In the genomic region with DNA sequence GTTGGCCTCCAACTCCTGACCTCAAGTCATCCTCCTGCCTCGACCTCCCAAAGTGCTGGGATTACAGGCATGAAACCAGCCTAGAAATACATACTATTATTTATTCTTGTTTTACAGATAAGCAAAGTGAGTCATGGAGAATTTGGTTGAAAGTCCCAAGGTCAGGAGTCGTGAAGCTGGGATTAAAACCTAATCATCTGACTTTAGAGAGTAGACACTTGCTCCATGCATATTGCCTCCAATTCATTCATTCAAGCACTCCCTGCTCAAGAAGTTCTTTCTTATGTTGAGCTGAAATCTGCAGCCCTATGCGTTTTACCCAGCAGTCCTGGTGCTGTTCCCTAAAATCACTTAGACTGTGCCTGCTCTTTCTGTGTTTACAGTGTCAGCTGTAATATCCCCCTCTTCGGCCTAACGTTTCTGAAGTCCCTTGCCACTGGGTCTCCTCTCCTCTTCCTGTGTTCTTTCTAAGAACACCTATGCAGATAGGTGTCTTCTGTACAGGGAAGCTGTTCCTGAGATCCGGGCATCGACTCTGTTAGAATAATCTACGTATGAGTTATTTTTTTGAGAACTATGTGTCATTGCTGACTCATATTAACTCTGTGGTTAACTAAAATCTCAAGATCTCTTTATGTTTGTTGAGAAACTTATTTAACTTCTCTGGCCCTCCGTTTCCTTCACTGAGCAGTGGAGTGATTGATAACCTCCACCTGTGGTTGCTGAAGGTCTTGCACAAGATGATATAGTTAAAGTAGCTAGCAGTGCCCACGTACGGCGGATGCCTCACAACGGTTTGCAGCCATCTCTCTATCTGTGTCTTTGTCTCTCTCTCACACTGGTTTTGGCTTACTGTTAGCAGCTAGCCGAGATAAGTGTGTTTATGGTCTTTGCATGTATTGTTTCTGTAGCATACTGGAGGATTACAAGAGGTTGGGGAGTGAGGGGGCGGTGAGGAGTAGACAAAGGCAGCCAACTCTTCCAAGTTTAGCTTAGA, we compare ENCODE assay signal across 8 cellular contexts. TPM values are rescaled to one million over a fixed set of nuclear protein-coding genes. Genes with fewer than 3 reads are reported as not detected.
DNase-seq lines count a peak whose midpoint lies in the region; ATAC-seq, FAIRE-seq and TF ChIP-seq lines count a peak whose summit lies in the region.

No MANE protein-coding gene starts in this region.

- WGBS in spleen, 5 donors: 30 to 43% (median 38%) methylated on average over 15 of the region's 15 CpGs

- H3K27me3 Mint-ChIP-seq in activated CD4-positive, alpha-beta T cell treated with anti-CD3 and anti-CD28 coated beads, Interleukin-2, amount 10 ng/mL, durations not matched to agents 24 days and 14 days: no peaks in the 10 kb centered on the region

- no peaks in the 10 kb centered on the region for H3K27me3 ChIP-seq in HUES48 (ENCODE audit: control insufficient read depth, insufficient read depth, low read length)
- H3K27me3 ChIP-seq in duodenal mucosa (ENCODE audit: control insufficient read depth in 1 of 2, insufficient read depth in 2 of 2, low read length in 2 of 2): no peaks in the 10 kb centered on the region
- no peaks in the 10 kb centered on the region for H3K27me3 ChIP-seq in spleen (replicated peaks in 1 of 7)

- H3K36me3 ChIP-seq in HUES48 (ENCODE audit: control insufficient read depth, insufficient read depth, low read length) (no peaks in the 10 kb centered on the region), duodenal mucosa (ENCODE audit: control insufficient read depth in 1 of 2, insufficient read depth in 2 of 2, low read length in 2 of 2) (no peaks in the 10 kb centered on the region), spleen (peaks cover 0 to 12% (median 1%) of the 10 kb centered on the region in 6 donors)

- peak overlapping the region; percentile 78 for H3K4me3 Mint-ChIP-seq in activated CD4-positive, alpha-beta T cell treated with anti-CD3 and anti-CD28 coated beads, Interleukin-2, amount 10 ng/mL, durations not matched to agents 24 days and 14 days

- H3K27ac ChIP-seq in HUES48 (ENCODE audit: low read depth, low read length) (peak overlapping the region; percentile 37), duodenal mucosa (ENCODE audit: low read depth, low read length) (peak overlapping the region; percentile 17), spleen (peak overlapping the region in 7 of 8 donors; percentile 61 to 93 (median 86))

- H3K36me3 Mint-ChIP-seq in activated CD4-positive, alpha-beta T cell treated with anti-CD3 and anti-CD28 coated beads, Interleukin-2, amount 10 ng/mL, durations not matched to agents 24 days and 14 days (ENCODE audit: low read depth): peaks cover 19% of the 10 kb centered on the region

- no peak for FAIRE-seq in frontal cortex (lab: Jason Lieb, UNC)

- peaks cover 73% of the 10 kb centered on the region for H3K4me1 Mint-ChIP-seq in activated CD4-positive, alpha-beta T cell treated with anti-CD3 and anti-CD28 coated beads, Interleukin-2, amount 10 ng/mL, durations not matched to agents 24 days and 14 days

- in situ Hi-C loops in ACHN (cut with HindIII; ENCODE audit: low pct_ligation_motif_present, low pct_unique_long_range_greater_than_20kb, low sequenced_read_pairs): no loop called here

- intact Hi-C loops in activated CD4-positive, alpha-beta T cell treated with anti-CD3 and anti-CD28 coated beads, Interleukin-2, amount 10 ng/mL, durations not matched to agents 24 days and 14 days (cut with micrococcal nuclease): loop anchor here (1.0 to 5.0 kb wide), 12 partner anchors 29 to 422 kb away; a partner anchor contains a TSS
- intact Hi-C loops in spleen (cut with DNase I; ENCODE audit: low total_unique reads): no loop called here

- DNase-seq in ACHN: peak; percentile 68
- DNase-seq in activated CD4-positive, alpha-beta T cell treated with anti-CD3 and anti-CD28 coated beads, Interleukin-2, amount 10 ng/mL, durations not matched to agents 24 days and 14 days: peak; percentile 90
- DNase-seq in spleen: no peak
- no peak for DNase-seq in NCI-H82 (lab: John Stamatoyannopoulos, UW)
- DNase-seq in frontal cortex (ENCODE audit: low spot score in 2 of 2): no peak

- H3K27ac Mint-ChIP-seq in activated CD4-positive, alpha-beta T cell treated with anti-CD3 and anti-CD28 coated beads, Interleukin-2, amount 10 ng/mL, durations not matched to agents 24 days and 14 days: peak overlapping the region; percentile 88

- H3K9me3 ChIP-seq in HUES48 (ENCODE audit: control insufficient read depth, insufficient read depth, low read length) (no peaks in the 10 kb centered on the region), duodenal mucosa (ENCODE audit: control insufficient read depth in 1 of 2, low read length in 2 of 2) (no peaks in the 10 kb centered on the region), spleen (no peaks in the 10 kb centered on the region)

- H3K9me3 Mint-ChIP-seq in activated CD4-positive, alpha-beta T cell treated with anti-CD3 and anti-CD28 coated beads, Interleukin-2, amount 10 ng/mL, durations not matched to agents 24 days and 14 days: no peaks in the 10 kb centered on the region

- H3K9ac ChIP-seq in HUES48 (ENCODE audit: low read depth, low read length): no peak overlapping the region
- peak overlapping the region; percentile 21 to 44 for H3K9ac ChIP-seq in duodenal mucosa (ENCODE audit: low read depth in 1 of 2, low read length in 2 of 2)

- TF ChIP-seq CTCF in spleen (IDR thresholded peaks at IDR 0.05 in 8 of 11, conservative IDR thresholded peaks at IDR 0.05 in 3 of 11): no peak

- H3K4me1 ChIP-seq in HUES48 (ENCODE audit: control insufficient read depth, insufficient read depth, low read length): peaks cover 15% of the 10 kb centered on the region
- peaks cover 35 to 39% of the 10 kb centered on the region in 2 donors for H3K4me1 ChIP-seq in duodenal mucosa (ENCODE audit: control insufficient read depth in 1 of 2, insufficient read depth in 2 of 2, low read length in 2 of 2)
- H3K4me1 ChIP-seq in spleen: peaks cover 36 to 100% (median 81%) of the 10 kb centered on the region in 6 donors

- ATAC-seq in GM19397 (IDR thresholded peaks at IDR 0.05; ENCODE audit: unreplicated experiment): peak; percentile 27

- TF ChIP-seq POLR2A in spleen (IDR thresholded peaks at IDR 0.05): no peak

- H3K4me3 ChIP-seq in HUES48 (ENCODE audit: low read depth, low read length) (no peak overlapping the region), duodenal mucosa (ENCODE audit: low read depth in 1 of 2, low read length in 2 of 2) (peak overlapping the region; percentile 45 to 50), spleen (peak overlapping the region in 3 of 8 donors; percentile 0 to 68 (median 7))

RNA-seq across cellular contexts. Expression of a gene that starts 4.6 kb away (rescaled TPM):
- total RNA-seq in activated CD4-positive, alpha-beta T cell treated with anti-CD3 and anti-CD28 coated beads, Interleukin-2, amount 10 ng/mL, durations not matched to agents 24 days and 14 days: 33.3 and 33.4 TPM in 2 replicates
- total RNA-seq in spleen: 100 to 1,000 TPM in 4 of 7 donors, 10 to 100 TPM in 3; 43.7 to 268 (median 106) TPM
- polyA plus RNA-seq in spleen: 10 to 100 TPM; 36.8 to 58.5 (median 44.1) TPM
- total RNA-seq in frontal cortex: 2.0 TPM

Comparison
In these comparisons a context has a peak if more than half of its experiments do, and no peak if none do; other contexts are left out.
1. DNase-seq: peak in ACHN (single experiment) and activated CD4-positive, alpha-beta T cell treated with anti-CD3 and anti-CD28 coated beads, Interleukin-2, amount 10 ng/mL, durations not matched to agents 24 days and 14 days (single experiment); none in spleen (single experiment), NCI-H82 (single experiment) and frontal cortex (0 of 2).
2. H3K27ac ChIP-seq: peak in every context shown above with its lines; median percentile 86 in spleen; 37 in HUES48; 17 in duodenal mucosa.
3. RNA of a gene that starts 4.6 kb away (total RNA-seq): 43.7 to 268 TPM in spleen and 33.3 to 33.4 TPM in activated CD4-positive, alpha-beta T cell treated with anti-CD3 and anti-CD28 coated beads, Interleukin-2, amount 10 ng/mL, durations not matched to agents 24 days and 14 days; 2.0 TPM in frontal cortex (single experiment); every median in the first group is over 10 times any median in the second.